In the genomic region with DNA sequence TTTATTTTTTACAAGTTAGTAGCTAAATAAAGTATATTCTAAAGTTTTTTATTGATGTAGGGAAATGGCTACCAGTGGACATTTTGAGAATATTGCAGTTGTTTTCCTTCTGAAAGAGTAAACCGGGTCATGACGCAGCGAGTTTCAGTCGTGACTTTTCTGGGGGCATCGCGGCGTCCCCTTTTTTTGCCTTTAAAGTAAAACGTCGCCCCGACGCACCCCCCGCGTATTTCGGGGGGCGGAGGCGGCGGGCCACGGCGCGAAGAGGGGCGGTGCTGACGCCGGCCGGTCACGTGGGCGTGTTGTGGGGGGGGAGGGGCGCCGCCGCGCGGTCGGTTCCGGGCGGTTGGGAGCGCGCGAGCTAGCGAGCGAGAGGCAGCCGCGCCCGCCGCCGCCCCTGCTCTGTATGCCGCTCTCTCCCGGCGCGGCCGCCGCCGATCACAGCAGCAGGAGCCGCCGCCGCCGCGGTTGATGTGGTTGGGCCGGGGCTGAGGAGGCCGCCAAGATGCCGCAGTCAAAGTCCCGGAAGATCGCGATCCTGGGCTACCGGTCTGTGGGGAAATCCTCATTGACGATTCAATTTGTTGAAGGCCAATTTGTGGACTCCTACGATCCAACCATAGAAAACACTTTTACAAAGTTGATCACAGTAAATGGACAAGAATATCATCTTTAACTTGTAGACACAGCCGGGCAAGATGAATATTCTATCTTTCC, we compare ENCODE assay signal across 3 cellular contexts.
TF ChIP-seq lines count a peak whose summit lies in the region.

No MANE protein-coding gene starts in this region.

TF ChIP-seq in HEK293, 187 proteins besides CTCF, POLR2A, EP300 and RAD21 (continues in another document):
- TF ChIP-seq GLIS1 (tag by site-specific recombination; IDR thresholded peaks at IDR 0.05) (peak; percentile 36; the same call in 1 of the 2 replicates), EGR2 (tag by site-specific recombination; IDR thresholded peaks at IDR 0.05; ENCODE audit: low read depth) (0 out of 2 replicates have a peak, but pooled peaks have one; percentile 21), ZBTB10 (tag by site-specific recombination; IDR thresholded peaks at IDR 0.05) (0 out of 2 replicates have a peak, but pooled peaks have one; percentile 57), KLF9 (tag by site-specific recombination; IDR thresholded peaks at IDR 0.05; ENCODE audit: low read depth) (peak; percentile 54; the same call in 1 of the 2 replicates), ZBTB8A (tag by site-specific recombination; IDR thresholded peaks at IDR 0.05) (0 out of 2 replicates have a peak, but pooled peaks have one; percentile 35), ZBTB26 (tag by site-specific recombination; optimal IDR thresholded peaks at IDR 0.05) (peak; percentile 59), ZFHX2 (tag by site-specific recombination; conservative IDR thresholded peaks at IDR 0.05) (peak; percentile 19; the same call in 1 of the 2 replicates), ZNF596 (tag by site-specific recombination; IDR thresholded peaks at IDR 0.05) (peak; percentile 54; the same call in 1 of the 2 replicates), ZEB2 (tag by site-specific recombination; IDR thresholded peaks at IDR 0.05) (0 out of 2 replicates have a peak, but pooled peaks have one; percentile 21), ZNF335 (tag by site-specific recombination; conservative IDR thresholded peaks at IDR 0.05) (peak; percentile 56), SP3 (tag by site-specific recombination; IDR thresholded peaks at IDR 0.05) (peak; percentile 35; the same call in 1 of the 2 replicates), ZNF664 (tag by site-specific recombination; IDR thresholded peaks at IDR 0.05) (peak; percentile 72), GLIS2 (tag by site-specific recombination; IDR thresholded peaks at IDR 0.05) (peak; percentile 26; the same call in 1 of the 2 replicates)

TF ChIP-seq in IMR-90, 13 proteins besides CTCF, POLR2A, EP300 and RAD21:
- TF ChIP-seq, protein P1, sequence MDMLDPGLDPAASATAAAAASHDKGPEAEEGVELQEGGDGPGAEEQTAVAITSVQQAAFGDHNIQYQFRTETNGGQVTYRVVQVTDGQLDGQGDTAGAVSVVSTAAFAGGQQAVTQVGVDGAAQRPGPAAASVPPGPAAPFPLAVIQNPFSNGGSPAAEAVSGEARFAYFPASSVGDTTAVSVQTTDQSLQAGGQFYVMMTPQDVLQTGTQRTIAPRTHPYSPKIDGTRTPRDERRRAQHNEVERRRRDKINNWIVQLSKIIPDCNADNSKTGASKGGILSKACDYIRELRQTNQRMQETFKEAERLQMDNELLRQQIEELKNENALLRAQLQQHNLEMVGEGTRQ (IDR thresholded peaks at IDR 0.05; ENCODE audit: low read depth, low read length), result peak; percentile 52

TF ChIP-seq in GM12878, 131 proteins besides CTCF, POLR2A, EP300 and RAD21:
- TF ChIP-seq BHLHE40 (IDR thresholded peaks at IDR 0.05; ENCODE audit: borderline replicate concordance in 1 of 2, low read depth in 2 of 2, low read length in 1 of 2), result peak in 1 of 2 experiments; percentile 28; a peak in 1 of 4 replicates
